Comparison of ENCODE assay signal across 22 cellular contexts in the genomic region with DNA sequence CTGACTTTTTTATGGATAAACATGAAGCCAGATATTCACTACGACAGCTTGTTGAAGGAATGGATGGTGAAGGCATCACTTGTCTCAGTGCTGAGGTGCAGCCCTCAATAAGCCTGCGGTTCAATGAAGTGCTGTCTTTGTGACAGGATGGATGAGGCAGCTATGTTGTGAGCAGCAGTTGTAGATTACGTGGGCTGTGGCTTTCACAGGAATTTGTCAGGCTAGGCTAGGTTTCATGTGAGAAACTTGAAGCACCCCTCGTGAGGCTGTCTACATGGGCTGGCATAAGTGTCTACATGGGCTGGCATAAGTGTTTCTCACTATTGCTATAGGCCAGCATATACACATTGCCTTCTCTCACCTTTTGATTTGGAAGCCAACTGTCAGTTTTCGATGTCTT.
"Had no signal": no experiment of that assay in that cellular context is flagged by ENCODE, and none has a peak within 500 bp of the region (broad histone marks: within the 10 kb centered on the region; RNA-seq: fewer than 3 reads in every experiment).

No MANE protein-coding gene starts in this region.

- DNase-seq: effector CD4-positive, alpha-beta T cell; endodermal cell; erythroblast; foreskin keratinocyte; head of caudate nucleus; left ventricle myocardium inferior; mesenchymal stem cell; midbrain; nucleus accumbens; ovary; small intestine; stimulated activated CD4-positive, alpha-beta T cell treated with anti-CD3 and anti-CD28 coated beads, Interleukin-12 subunit alpha, Interleukin-12 subunit beta, amount 100 ng/mL, for 4 hours; stimulated activated naive CD8-positive, alpha-beta T cell treated with anti-CD3 and anti-CD28 coated beads, Interleukin-15, Interleukin-2, amounts not matched to agents 100 U/mL and 50 U/mL, for 24 hours; tibial artery; upper lobe of left lung had no signal

- H3K27ac Mint-ChIP-seq: endodermal cell had no signal

- H3K36me3 ChIP-seq: left ventricle myocardium inferior, ovary, right atrium auricular region, suprapubic skin, tibial artery, upper lobe of left lung, vagina had no signal

- H3K4me1 ChIP-seq: foreskin keratinocyte, left ventricle myocardium inferior, right atrium auricular region, suprapubic skin, tibial artery, upper lobe of left lung, vagina had no signal

- H3K4me1 Mint-ChIP-seq: neural crest cell had no signal

- H3K4me3 Mint-ChIP-seq: endodermal cell, neural crest cell had no signal

- H3K9me3 Mint-ChIP-seq: endodermal cell, neural crest cell had no signal

- H3K27ac ChIP-seq: coronary artery, foreskin keratinocyte, hepatocyte, left ventricle myocardium inferior, ovary, right atrium auricular region, suprapubic skin, tibial artery, upper lobe of left lung, vagina had no signal

- H3K4me3 ChIP-seq: coronary artery, hepatocyte, left ventricle myocardium inferior, lung, ovary, right atrium auricular region, suprapubic skin, tibial artery, upper lobe of left lung, vagina had no signal

- H3K9me3 ChIP-seq: left ventricle myocardium inferior, ovary, right atrium auricular region, suprapubic skin, tibial artery, upper lobe of left lung, vagina had no signal

- ATAC-seq: foreskin keratinocyte; stimulated activated naive CD8-positive, alpha-beta T cell treated with anti-CD3 and anti-CD28 coated beads, Interleukin-15, Interleukin-2, amounts not matched to agents 100 U/mL and 50 U/mL, for 24 hours had no signal

- H3K27me3 ChIP-seq: foreskin keratinocyte, hepatocyte, ovary, right atrium auricular region, suprapubic skin, tibial artery, upper lobe of left lung, vagina had no signal
